Comparison of ENCODE assay signal across 18 cellular contexts in genomic region chr21:46527801-46528200, GRCh38.
DNase-seq lines count a peak whose midpoint lies in the region; ATAC-seq, FAIRE-seq and TF ChIP-seq lines count a peak whose summit lies in the region.
"Had no signal": no experiment of that assay in that cellular context is flagged by ENCODE, and none has a peak within 500 bp of the region (broad histone marks: within the 10 kb centered on the region; RNA-seq: fewer than 3 reads in every experiment).

No MANE protein-coding gene starts in this region.

- POLR2A ChIA-PET in K562 (lab: Yijun Ruan, JAX): interaction anchor here (0.7 to 1.5 kb wide), 3 partner anchors 8 to 107 kb away, joined by 3 to 6 read pairs (median 3); partner anchors contain the start of gene PRMT2

- no peak overlapping the region for H2AFZ ChIP-seq in K562 (ENCODE audit: low read depth, low read length)

- H3K36me3 Mint-ChIP-seq in natural killer cell: peaks cover 13% of the 10 kb centered on the region
- H3K36me3 Mint-ChIP-seq in natural killer cell treated with Interleukin-12 subunit alpha and Interleukin-12 subunit beta and Interleukin-15 and Interleukin-18, amount 100 ng/mL, for 72 hours: peaks cover 7% of the 10 kb centered on the region

- no peak overlapping the region for H2BK15ac ChIP-seq in mesendoderm (replicated peaks; ENCODE audit: low read depth)

- H3K9ac ChIP-seq in K562 (ENCODE audit: insufficient read depth in 1 of 2, low read depth in 2 of 2, low read length in 2 of 2) (no peak overlapping the region), mesendoderm (ENCODE audit: low read length) (no peak overlapping the region)
- H3K9ac ChIP-seq: KMS-11 had no signal

- H3K4me1 ChIP-seq in K562 (replicated peaks in 1 of 2; ENCODE audit: control insufficient read depth in 2 of 2, insufficient read depth in 2 of 2, low read length in 2 of 2) (no peaks in the 10 kb centered on the region), mesendoderm (ENCODE audit: control insufficient read depth, low read depth, low read length) (no peaks in the 10 kb centered on the region)
- H3K4me1 ChIP-seq: BE2C, SJSA1 had no signal

- no peak overlapping the region for H3K18ac ChIP-seq in mesendoderm (ENCODE audit: low read length)

- no peaks in the 10 kb centered on the region for H3K9me3 Mint-ChIP-seq in natural killer cell
- no peaks in the 10 kb centered on the region for H3K9me3 Mint-ChIP-seq in natural killer cell treated with Interleukin-12 subunit alpha and Interleukin-12 subunit beta and Interleukin-15 and Interleukin-18, amount 100 ng/mL, for 72 hours
- H3K9me3 Mint-ChIP-seq: CD8-positive, alpha-beta T cell had no signal

- TF ChIP-seq CTCF in natural killer cell (IDR thresholded peaks at IDR 0.05): no peak
- no peak for TF ChIP-seq CTCF in K562 (IDR thresholded peaks at IDR 0.05 in 2 of 3, conservative IDR thresholded peaks at IDR 0.05 in 1 of 3; ENCODE audit: insufficient read depth in 2 of 3, low read depth in 1 of 3, low read length in 3 of 3)

- no peak overlapping the region for H3K4ac ChIP-seq in mesendoderm (ENCODE audit: low read depth, low read length)

- H4K5ac ChIP-seq in mesendoderm (ENCODE audit: low read length): no peak overlapping the region

- TF ChIP-seq EP300 in K562 (IDR thresholded peaks at IDR 0.05; ENCODE audit: low read length): no peak

- H3K36me3 ChIP-seq in K562 (ENCODE audit: control insufficient read depth, insufficient read depth, low read length): peaks cover 40% of the 10 kb centered on the region; the same call in 2 of the 3 replicates
- H3K36me3 ChIP-seq in mesendoderm (ENCODE audit: control insufficient read depth, insufficient read depth, low read length): peaks cover 3% of the 10 kb centered on the region

- H3K4me3 ChIP-seq in K562 (no peak overlapping the region), mesendoderm (ENCODE audit: low read length) (no peak overlapping the region)
- H3K4me3 ChIP-seq: SJSA1 had no signal

- H3K4me3 Mint-ChIP-seq in natural killer cell: no peak overlapping the region
- H3K4me3 Mint-ChIP-seq in natural killer cell treated with Interleukin-12 subunit alpha and Interleukin-12 subunit beta and Interleukin-15 and Interleukin-18, amount 100 ng/mL, for 72 hours: no peak overlapping the region
- H3K4me3 Mint-ChIP-seq: CD8-positive, alpha-beta T cell had no signal

- TF ChIP-seq POLR2A in K562 (conservative IDR thresholded peaks at IDR 0.05): no peak

- no peak overlapping the region for H2AK5ac ChIP-seq in mesendoderm (ENCODE audit: low read length)

- intact Hi-C loops in natural killer cell (cut with micrococcal nuclease): no loop called here
- intact Hi-C loops in K562 (cut with micrococcal nuclease): no loop called here
- intact Hi-C loops in sciatic nerve (cut with DNase I): no loop called here

- H3K9me1 ChIP-seq in K562 (ENCODE audit: control insufficient read depth, insufficient read depth, low read length): peaks cover 8% of the 10 kb centered on the region

- peak overlapping the region; percentile 29 to 83 for H3K27ac Mint-ChIP-seq in natural killer cell
- H3K27ac Mint-ChIP-seq in natural killer cell treated with Interleukin-12 subunit alpha and Interleukin-12 subunit beta and Interleukin-15 and Interleukin-18, amount 100 ng/mL, for 72 hours: no peak overlapping the region
- H3K27ac Mint-ChIP-seq: CD8-positive, alpha-beta T cell had no signal

- in situ Hi-C loops in K562 (cut with MboI): no loop called here

- H3K4me2 ChIP-seq in K562 (ENCODE audit: insufficient read depth, low read length) (no peak overlapping the region), mesendoderm (ENCODE audit: low read length) (no peak overlapping the region)
- H3K4me2 ChIP-seq: KMS-11 had no signal

- H2BK5ac ChIP-seq in mesendoderm (ENCODE audit: low read length): no peak overlapping the region

- no peaks in the 10 kb centered on the region for H4K20me1 ChIP-seq in K562 (replicated peaks; ENCODE audit: control insufficient read depth, insufficient read depth, low read length)

- WGBS in K562 (ENCODE audit: insufficient coverage, low coverage, missing lambda C conversion rate): 86% methylated on average over 4 of the region's 4 CpGs
- WGBS in mesendoderm (ENCODE audit: extremely low coverage, insufficient coverage, low lambda C conversion rate): no CpG with 5 or more reads among the region's 4 CpGs

- H3K79me2 ChIP-seq in K562 (ENCODE audit: control insufficient read depth, insufficient read depth, low read length) (0 out of 3 replicates have a peak, but pooled peaks cover 2% of the 10 kb centered on the region), mesendoderm (ENCODE audit: control insufficient read depth, insufficient read depth, low read length) (no peaks in the 10 kb centered on the region)

- no peak overlapping the region for H4K8ac ChIP-seq in mesendoderm (ENCODE audit: low read depth, low read length)

- no peak overlapping the region for H3K56ac ChIP-seq in mesendoderm (ENCODE audit: low read length)

- H3K27me3 ChIP-seq in K562 (ENCODE audit: control insufficient read depth in 2 of 2, insufficient read depth in 2 of 2, low read length in 2 of 2) (no peaks in the 10 kb centered on the region), mesendoderm (ENCODE audit: insufficient read depth, low read length, poor library complexity) (no peaks in the 10 kb centered on the region)
- H3K27me3 ChIP-seq: BE2C, SJSA1 had no signal

- H3K79me1 ChIP-seq in mesendoderm (ENCODE audit: low read length): no peaks in the 10 kb centered on the region

- no peak overlapping the region for H2BK120ac ChIP-seq in mesendoderm (ENCODE audit: low read depth, low read length)

- no peak overlapping the region for H3K23ac ChIP-seq in mesendoderm (ENCODE audit: low read length)

- ATAC-seq in natural killer cell (no peak), K562 (peak; percentile 55), sciatic nerve (no peak)
- no peak for ATAC-seq in natural killer cell treated with Interleukin-12 subunit alpha and Interleukin-12 subunit beta and Interleukin-15 and Interleukin-18, amount 100 ng/mL, for 72 hours
- ATAC-seq: CD8-positive, alpha-beta T cell; Panc1 had no signal

- H3K4me1 Mint-ChIP-seq in natural killer cell: peaks cover 20 to 52% of the 10 kb centered on the region in 2 donors
- peaks cover 13 to 14% of the 10 kb centered on the region in 2 donors for H3K4me1 Mint-ChIP-seq in natural killer cell treated with Interleukin-12 subunit alpha and Interleukin-12 subunit beta and Interleukin-15 and Interleukin-18, amount 100 ng/mL, for 72 hours (ENCODE audit: low read depth in 2 of 2)

- TF ChIP-seq RAD21 in K562 (CRISPR knock-in tag; conservative IDR thresholded peaks at IDR 0.05 in 1 of 2, IDR thresholded peaks at IDR 0.05 in 1 of 2): no peak

- no peaks in the 10 kb centered on the region for H3K9me3 ChIP-seq in K562 (replicated peaks; ENCODE audit: control insufficient read depth, insufficient read depth, low read depth, low read length)
- H3K9me3 ChIP-seq: BE2C, SJSA1 had no signal

- H3K27ac ChIP-seq in K562 (ENCODE audit: extremely low read depth, low read depth, low read length) (no peak overlapping the region), mesendoderm (ENCODE audit: low read depth, low read length) (no peak overlapping the region)
- H3K27ac ChIP-seq: KMS-11, SJSA1 had no signal

- H3K27me3 Mint-ChIP-seq in natural killer cell (ENCODE audit: low read depth in 2 of 2): no peaks in the 10 kb centered on the region
- H3K27me3 Mint-ChIP-seq in natural killer cell treated with Interleukin-12 subunit alpha and Interleukin-12 subunit beta and Interleukin-15 and Interleukin-18, amount 100 ng/mL, for 72 hours: no peaks in the 10 kb centered on the region

- DNase-seq in natural killer cell (no peak), K562 (ENCODE audit: extremely low read depth in 1 of 4, low spot score in 3 of 4) (no peak), mesendoderm (peak; percentile 22), retina (peak; percentile 8), ecto neural progenitor cell (ENCODE audit: low spot score) (no peak), GOT3 (lab: John Stamatoyannopoulos, UW) (no peak), sciatic nerve (ENCODE audit: low spot score) (no peak)
- DNase-seq in natural killer cell treated with Interleukin-12 subunit alpha and Interleukin-12 subunit beta and Interleukin-15 and Interleukin-18, amount 100 ng/mL, for 72 hours (ENCODE audit: low spot score): no peak
- DNase-seq: BE2C; CD8-positive, alpha-beta T cell; NCI-H1417; NCI-H187 treated with DMSO at 0.1 percent for 48 hours; NCI-H524 had no signal

- BruUV-seq in K562 (replicated peaks; lab: Mats Ljungman, UMichigan): no TSS peak

- CTCF ChIA-PET in K562 (lab: Yijun Ruan, JAX; ENCODE audit: low intra/inter-chr PET ratio): no interaction called here

- FAIRE-seq in K562 (lab: Jason Lieb, UNC): no peak
- FAIRE-seq: A204.1, GM12891 had no signal

TF ChIP-seq in K562, 482 proteins besides CTCF, POLR2A, EP300 and RAD21:
- TF ChIP-seq, protein P1, sequence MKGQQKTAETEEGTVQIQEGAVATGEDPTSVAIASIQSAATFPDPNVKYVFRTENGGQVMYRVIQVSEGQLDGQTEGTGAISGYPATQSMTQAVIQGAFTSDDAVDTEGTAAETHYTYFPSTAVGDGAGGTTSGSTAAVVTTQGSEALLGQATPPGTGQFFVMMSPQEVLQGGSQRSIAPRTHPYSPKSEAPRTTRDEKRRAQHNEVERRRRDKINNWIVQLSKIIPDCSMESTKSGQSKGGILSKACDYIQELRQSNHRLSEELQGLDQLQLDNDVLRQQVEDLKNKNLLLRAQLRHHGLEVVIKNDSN (CRISPR knock-in tag; IDR thresholded peaks at IDR 0.05): 0 out of 2 replicates have a peak, but pooled peaks have one; percentile 9
- no peak for TF ChIP-seq E2F3 (CRISPR knock-in tag; IDR thresholded peaks at IDR 0.05)

Comparison
In these comparisons a context has a peak if more than half of its experiments do, and no peak if none do; other contexts are left out.
1. H3K27ac Mint-ChIP-seq: peak in natural killer cell (2 of 2); none in natural killer cell treated with Interleukin-12 subunit alpha and Interleukin-12 subunit beta and Interleukin-15 and Interleukin-18, amount 100 ng/mL, for 72 hours (0 of 2).
2. DNase-seq: peak in mesendoderm (single experiment) and retina (single experiment); none in natural killer cell (single experiment), natural killer cell treated with Interleukin-12 subunit alpha and Interleukin-12 subunit beta and Interleukin-15 and Interleukin-18, amount 100 ng/mL, for 72 hours (single experiment), K562 (0 of 4), ecto neural progenitor cell (single experiment), GOT3 (single experiment) and sciatic nerve (single experiment).